8 cellular contexts compared by ENCODE assay signal in the genomic region with DNA sequence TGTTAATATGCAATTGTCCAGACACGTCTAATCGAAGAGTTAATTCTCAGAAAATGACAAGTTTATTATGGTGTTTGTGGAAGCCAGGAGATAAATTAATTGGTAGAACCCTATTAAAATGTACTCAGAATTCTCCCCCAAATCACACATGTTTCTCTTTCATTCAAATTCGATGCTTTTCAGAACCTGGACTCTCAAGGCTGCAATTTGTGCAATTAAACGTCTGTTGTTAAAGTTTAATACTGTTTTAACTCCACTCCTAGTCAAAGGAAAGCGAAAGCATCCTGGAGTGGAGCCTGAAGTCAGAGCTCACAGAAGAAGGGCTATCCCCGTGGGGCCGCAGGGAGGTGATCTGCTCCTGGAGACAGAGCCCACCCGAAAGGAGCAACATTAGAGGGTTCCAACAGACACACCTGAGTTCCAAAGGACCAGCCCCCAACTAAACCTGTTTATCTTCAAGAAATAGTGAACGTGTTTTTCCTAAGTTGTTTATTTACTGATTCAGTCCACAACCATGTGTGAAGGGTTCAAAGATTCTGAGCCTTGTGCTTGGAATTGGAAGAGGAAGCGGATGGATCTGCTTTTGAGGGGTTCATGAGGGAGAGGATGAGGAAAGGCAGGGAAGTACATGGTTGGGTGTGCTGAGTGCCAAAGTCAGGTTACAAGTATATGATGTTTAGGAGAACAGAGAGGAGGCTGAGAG.
A peak's percentile ranks its signal among the peaks of the same experiment; 100 is the strongest.
DNase-seq lines count a peak whose midpoint lies in the region; ATAC-seq lines count a peak whose summit lies in the region.

No MANE protein-coding gene starts in this region.

- H3K9ac ChIP-seq in subcutaneous abdominal adipose tissue (ENCODE audit: low read length in 5 of 5), result peak overlapping the region in 3 of 5 donors; percentile 48 to 70 (median 51)

- peak; percentile 34 for DNase-seq in NCI-H2171 treated with DMSO at 0.1 percent for 48 hours (lab: John Stamatoyannopoulos, UW)
- DNase-seq in NCI-H2171 (lab: John Stamatoyannopoulos, UW), result no peak
- peak; percentile 14 for DNase-seq in amniotic epithelial cell (ENCODE audit: low read depth)
- DNase-seq in iris pigment epithelial cell (ENCODE audit: low read depth), result peak; percentile 59
- DNase-seq in left colon, result no peak
- DNase-seq in COLO829 (ENCODE audit: low spot score), result no peak
- DNase-seq in activated effector memory CD4-positive, alpha-beta T cell treated with anti-CD3 and anti-CD28 coated beads, Interleukin-2, amount 50 U/mL, for 16 hours, result no peak

- peak overlapping the region; percentile 64 to 86 (median 79) for H3K4me3 ChIP-seq in subcutaneous abdominal adipose tissue (ENCODE audit: low read depth in 1 of 5, low read length in 5 of 5)

- no peaks in the 10 kb centered on the region for H3K9me3 ChIP-seq in subcutaneous abdominal adipose tissue (ENCODE audit: control insufficient read depth in 5 of 5, low read length in 5 of 5)

- H3K27me3 ChIP-seq in subcutaneous abdominal adipose tissue (ENCODE audit: control insufficient read depth in 5 of 5, insufficient read depth in 4 of 5, low read length in 5 of 5), result peaks cover 3 to 24% (median 12%) of the 10 kb centered on the region in 5 donors

- no peak for ATAC-seq in left colon

- H3K36me3 ChIP-seq in subcutaneous abdominal adipose tissue (ENCODE audit: control insufficient read depth in 5 of 5, insufficient read depth in 5 of 5, low read length in 5 of 5), result no peaks in the 10 kb centered on the region

- peaks cover 0 to 19% (median 15%) of the 10 kb centered on the region in 5 donors for H3K4me1 ChIP-seq in subcutaneous abdominal adipose tissue (ENCODE audit: control insufficient read depth in 5 of 5, insufficient read depth in 5 of 5, low read length in 5 of 5)

- intact Hi-C loops in left colon (cut with DNase I, micrococcal nuclease), result no loop called here

- H3K27ac ChIP-seq in subcutaneous abdominal adipose tissue (ENCODE audit: low read depth, low read length), result peak overlapping the region; percentile 29

Comparison
In these comparisons a context has a peak if more than half of its experiments do, and no peak if none do; other contexts are left out.
1. DNase-seq: peak in NCI-H2171 treated with DMSO at 0.1 percent for 48 hours (single experiment), amniotic epithelial cell (single experiment) and iris pigment epithelial cell (single experiment); none in NCI-H2171 (single experiment), left colon (0 of 2), COLO829 (single experiment) and activated effector memory CD4-positive, alpha-beta T cell treated with anti-CD3 and anti-CD28 coated beads, Interleukin-2, amount 50 U/mL, for 16 hours (single experiment).